ENCODE assay signal across 17 cellular contexts in the genomic region with DNA sequence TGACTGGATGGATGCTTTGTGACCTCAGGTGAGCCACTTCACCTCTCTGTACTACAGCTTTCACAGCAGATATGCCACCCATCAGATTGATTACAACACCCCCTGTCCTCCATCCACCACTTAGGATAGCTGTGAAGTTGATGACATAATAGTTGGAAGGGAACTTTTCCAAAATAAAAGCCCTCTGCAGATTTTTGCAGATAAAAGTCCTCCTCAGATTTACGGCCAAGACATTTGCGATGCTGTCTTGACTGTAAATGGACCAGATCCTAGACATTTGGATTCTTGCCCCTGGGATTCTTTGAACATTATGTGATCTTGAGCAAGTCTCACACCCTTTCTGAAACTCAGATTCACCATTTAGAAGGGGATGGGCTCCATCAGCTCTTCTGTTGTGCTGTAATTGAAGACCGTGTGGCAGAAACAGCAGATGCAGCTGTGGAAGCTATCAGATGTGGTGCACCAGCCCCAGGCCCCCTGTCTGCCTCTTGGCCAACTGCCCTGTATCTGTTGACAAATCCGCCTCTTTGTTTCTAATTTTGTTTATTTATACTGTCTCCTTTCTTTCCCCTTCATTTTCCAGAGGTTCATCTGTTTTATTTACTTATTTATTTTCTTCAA.
DNase-seq lines count a peak whose midpoint lies in the region; ATAC-seq and TF ChIP-seq lines count a peak whose summit lies in the region.
"Had no signal": no experiment of that assay in that cellular context is flagged by ENCODE, and none has a peak within 500 bp of the region (broad histone marks: within the 10 kb centered on the region; RNA-seq: fewer than 3 reads in every experiment).

No MANE protein-coding gene starts in this region.

- no peaks in the 10 kb centered on the region for H3K36me3 Mint-ChIP-seq in natural killer cell

- H3K27ac ChIP-seq in dorsolateral prefrontal cortex, result peak overlapping the region in 58 of 59 donors; percentile 30 to 95 (median 85)
- H3K27ac ChIP-seq: Peyer's patch had no signal

- intact Hi-C loops in dorsolateral prefrontal cortex (cut with DNase I), result no loop called here
- intact Hi-C loops in natural killer cell (cut with micrococcal nuclease), result no loop called here

- peak overlapping the region; percentile 30 to 87 for H3K27ac Mint-ChIP-seq in natural killer cell
- H3K27ac Mint-ChIP-seq: T-helper 2 cell treated with Interferon-gamma antibody and Interleukin-4, amounts not matched to agents 5 μg/mL and 100 μg/mL, for 36 hours had no signal

- H3K27me3 Mint-ChIP-seq in natural killer cell (ENCODE audit: low read depth in 2 of 2), result no peaks in the 10 kb centered on the region

- H3K4me3 Mint-ChIP-seq in natural killer cell, result no peak overlapping the region
- H3K4me3 Mint-ChIP-seq: T-helper 2 cell treated with Interferon-gamma antibody and Interleukin-4, amounts not matched to agents 5 μg/mL and 100 μg/mL, for 36 hours had no signal

- H3K4me3 ChIP-seq in dorsolateral prefrontal cortex, result peak overlapping the region in 19 of 59 donors; percentile 1 to 37 (median 12)
- H3K4me3 ChIP-seq: Peyer's patch had no signal

- peaks cover 31 to 42% of the 10 kb centered on the region in 2 donors for H3K4me1 Mint-ChIP-seq in natural killer cell

- ATAC-seq in natural killer cell (peak in 1 of 3 donors; percentile 42), HG03135 (IDR thresholded peaks at IDR 0.05; ENCODE audit: unreplicated experiment) (no peak), GM18502 (IDR thresholded peaks at IDR 0.05; ENCODE audit: poor library complexity, unreplicated experiment) (no peak), HG03354 (IDR thresholded peaks at IDR 0.05; ENCODE audit: poor library complexity, severe bottlenecking, unreplicated experiment) (no peak)
- ATAC-seq: stimulated activated naive CD8-positive, alpha-beta T cell treated with anti-CD3 and anti-CD28 coated beads, Interleukin-15, Interleukin-2, amounts not matched to agents 100 U/mL and 50 U/mL, for 24 hours had no signal

- no peaks in the 10 kb centered on the region for H3K27me3 ChIP-seq in dorsolateral prefrontal cortex
- H3K27me3 ChIP-seq: Peyer's patch had no signal

- H3K9me3 Mint-ChIP-seq in natural killer cell, result no peaks in the 10 kb centered on the region
- H3K9me3 Mint-ChIP-seq: T-helper 2 cell treated with Interferon-gamma antibody and Interleukin-4, amounts not matched to agents 5 μg/mL and 100 μg/mL, for 36 hours had no signal

- TF ChIP-seq CTCF in dorsolateral prefrontal cortex (IDR thresholded peaks at IDR 0.05 in 54 of 56, conservative IDR thresholded peaks at IDR 0.05 in 2 of 56; ENCODE audit: low read depth in 1 of 56, partially characterized antibody in 56 of 56) (peak in 22 of 56 donors; percentile 7 to 42 (median 26)), natural killer cell (IDR thresholded peaks at IDR 0.05) (no peak)

- DNase-seq in ELF-1 (ENCODE audit: low read depth, low spot score), result peak; percentile 29
- DNase-seq in NCI-H2029 treated with DMSO at 0.1 percent for 48 hours (lab: John Stamatoyannopoulos, UW), result peak; percentile 61
- peak in 7 of 10 donors; percentile 32 to 75 (median 63) for DNase-seq in dorsolateral prefrontal cortex
- no peak for DNase-seq in natural killer cell
- no peak for DNase-seq in NCI-H2081 treated with DMSO at 0.1 percent for 48 hours (lab: John Stamatoyannopoulos, UW)
- DNase-seq: activated CD4-positive, alpha-beta T cell treated with anti-CD3 and anti-CD28 coated beads, Interleukin-2, amount 50 U/mL, for 48 hours; activated naive CD4-positive, alpha-beta T cell treated with Interleukin-2 at 50 U/mL for 16 hours; erythroblast; GF-D8; NCI-H226; Peyer's patch; stimulated activated CD4-positive, alpha-beta T cell treated with anti-CD3 and anti-CD28 coated beads, Interleukin-4, amount 100 ng/mL, for 24 hours; stimulated activated naive CD8-positive, alpha-beta T cell treated with anti-CD3 and anti-CD28 coated beads, Interleukin-15, Interleukin-2, amounts not matched to agents 100 U/mL and 50 U/mL, for 24 hours had no signal

Comparison
In these comparisons a context has a peak if more than half of its experiments do, and no peak if none do; other contexts are left out.
1. DNase-seq: peak in ELF-1 (single experiment), NCI-H2029 treated with DMSO at 0.1 percent for 48 hours (single experiment) and dorsolateral prefrontal cortex (7 of 10); none in natural killer cell (single experiment) and NCI-H2081 treated with DMSO at 0.1 percent for 48 hours (single experiment).